17 cellular contexts compared by ENCODE assay signal in genomic region chr5:175471628-175472027, GRCh38. TPM values are rescaled to one million over a fixed set of nuclear protein-coding genes. Genes with fewer than 3 reads are reported as not detected.
DNase-seq lines count a peak whose midpoint lies in the region; ATAC-seq, FAIRE-seq and TF ChIP-seq lines count a peak whose summit lies in the region.
"Had no signal": no experiment of that assay in that cellular context is flagged by ENCODE, and none has a peak within 500 bp of the region (broad histone marks: within the 10 kb centered on the region; RNA-seq: fewer than 3 reads in every experiment).

No MANE protein-coding gene starts in this region.

- H3K4me1 Mint-ChIP-seq in CD8-positive, alpha-beta T cell (ENCODE audit: low read depth), result peaks cover 5% of the 10 kb centered on the region

- H2AFZ ChIP-seq in H1 (ENCODE audit: low read length), result no peak overlapping the region

- no peak overlapping the region; the same call in 1 of the 2 replicates for H2BK15ac ChIP-seq in H1 (ENCODE audit: low read length)

- no peaks in the 10 kb centered on the region for H3K27me3 Mint-ChIP-seq in CD8-positive, alpha-beta T cell (ENCODE audit: low read depth)

- no peaks in the 10 kb centered on the region for H3K9me3 ChIP-seq in CD8-positive, alpha-beta T cell (ENCODE audit: low read length)
- no peaks in the 10 kb centered on the region for H3K9me3 ChIP-seq in H1 (ENCODE audit: insufficient read depth in 2 of 2, low read depth in 1 of 2, low read length in 1 of 2)

- H3K36me3 Mint-ChIP-seq in CD8-positive, alpha-beta T cell, result no peaks in the 10 kb centered on the region
- H3K36me3 Mint-ChIP-seq: naive thymus-derived CD4-positive, alpha-beta T cell had no signal

- no peak overlapping the region for H3K4me3 ChIP-seq in CD8-positive, alpha-beta T cell (ENCODE audit: low read depth, low read length)
- no peak overlapping the region for H3K4me3 ChIP-seq in H1 (ENCODE audit: extremely low read depth in 1 of 4, insufficient read depth in 2 of 4, low read depth in 3 of 4, low read length in 4 of 4)

- ATAC-seq in CD8-positive, alpha-beta T cell, result peak; percentile 59
- ATAC-seq in GM18511 (IDR thresholded peaks at IDR 0.05; ENCODE audit: unreplicated experiment) (peak; percentile 55), GM18502 (IDR thresholded peaks at IDR 0.05; ENCODE audit: poor library complexity, unreplicated experiment) (no peak)
- ATAC-seq: left ventricle myocardium superior; naive thymus-derived CD4-positive, alpha-beta T cell had no signal

- peak in 1 of 7 experiments; percentile 31 for DNase-seq in CD8-positive, alpha-beta T cell
- peak; percentile 33 for DNase-seq in SK-N-DZ (ENCODE audit: low spot score)
- no peak for DNase-seq in H1 (ENCODE audit: low read depth in 1 of 2, low spot score in 2 of 2)
- no peak for DNase-seq in NCI-H2029 (lab: John Stamatoyannopoulos, UW)
- no peak for DNase-seq in germinal center (ENCODE audit: low spot score)
- no peak for DNase-seq in activated CD4-positive, CD25-positive, alpha-beta regulatory T cell treated with anti-CD3 and anti-CD28 coated beads, Interleukin-2, amount 50 U/mL, for 72 hours
- DNase-seq: C1 segment of cervical spinal cord, DMS79, GOT3, Kasumi-1, left ventricle myocardium superior, NCI-H1694 treated with DMSO at 0.1 percent for 48 hours, T-helper 9 cell had no signal

- POLR2A ChIA-PET in CD8-positive, alpha-beta T cell (lab: Charles Lee), result no interaction called here
- POLR2A ChIA-PET in H1 (lab: Charles Lee; ENCODE audit: partially characterized antibody), result no interaction called here

- H3K9me3 Mint-ChIP-seq in CD8-positive, alpha-beta T cell, result no peaks in the 10 kb centered on the region
- H3K9me3 Mint-ChIP-seq: naive thymus-derived CD4-positive, alpha-beta T cell had no signal

- no peak overlapping the region for H2AK5ac ChIP-seq in H1 (ENCODE audit: low read depth, low read length)

- no peak overlapping the region for H3K56ac ChIP-seq in H1 (replicated peaks; ENCODE audit: insufficient read length, low read depth, low read length)

- H3K14ac ChIP-seq in H1 (ENCODE audit: insufficient read length), result no peak overlapping the region

- no peaks in the 10 kb centered on the region for H3K23me2 ChIP-seq in H1 (ENCODE audit: low read depth, low read length)

- H3K9ac ChIP-seq in H1 (replicated peaks in 1 of 4; ENCODE audit: extremely low read depth in 1 of 4, low read depth in 3 of 4, low read length in 3 of 4), result no peak overlapping the region

- intact Hi-C loops in CD8-positive, alpha-beta T cell (cut with DNase I, micrococcal nuclease), result no loop called here

- no peak overlapping the region for H3K27ac Mint-ChIP-seq in CD8-positive, alpha-beta T cell

- H2BK12ac ChIP-seq in H1 (ENCODE audit: low read depth, low read length), result no peak overlapping the region

- H2BK120ac ChIP-seq in H1 (replicated peaks; ENCODE audit: low read depth, low read length), result no peak overlapping the region

- no peak for TF ChIP-seq CTCF in CD8-positive, alpha-beta T cell (IDR thresholded peaks at IDR 0.05)
- TF ChIP-seq CTCF in H1 (IDR thresholded peaks at IDR 0.05; ENCODE audit: control extremely low read depth in 1 of 3, insufficient read depth in 1 of 3, low read depth in 1 of 3, low read length in 3 of 3), result no peak

- no peak overlapping the region for H3K4ac ChIP-seq in H1 (replicated peaks; ENCODE audit: insufficient read length, low read depth, low read length)

- TF ChIP-seq POLR2A in H1 (IDR thresholded peaks at IDR 0.05; ENCODE audit: control extremely low read depth in 1 of 2, low read depth in 2 of 2, low read length in 2 of 2), result no peak

- no peak overlapping the region for H3K23ac ChIP-seq in H1 (ENCODE audit: insufficient read length)

- no peak overlapping the region for H3K4me3 Mint-ChIP-seq in CD8-positive, alpha-beta T cell
- H3K4me3 Mint-ChIP-seq: naive thymus-derived CD4-positive, alpha-beta T cell had no signal

- no peak for TF ChIP-seq EP300 in H1 (IDR thresholded peaks at IDR 0.05; ENCODE audit: borderline replicate concordance in 1 of 2, low read depth in 2 of 2, low read length in 2 of 2)

- H3K36me3 ChIP-seq in CD8-positive, alpha-beta T cell (ENCODE audit: insufficient read depth, low read length), result no peaks in the 10 kb centered on the region
- H3K36me3 ChIP-seq in H1 (ENCODE audit: control insufficient read depth in 2 of 4, insufficient read depth in 4 of 4, low read length in 3 of 4), result no peaks in the 10 kb centered on the region

- peak; percentile 55 for FAIRE-seq in H1 (lab: Jason Lieb, UNC)

- TF ChIP-seq RAD21 in H1 (IDR thresholded peaks at IDR 0.05 in 1 of 2, conservative IDR thresholded peaks at IDR 0.05 in 1 of 2; ENCODE audit: low read depth in 2 of 2, low read length in 2 of 2), result no peak

- 78% methylated on average over 6 of the region's 6 CpGs; no CpG with 5 or more reads in 1 of the 2 experiments for WGBS in H1 (ENCODE audit: extremely low coverage in 1 of 2, insufficient coverage in 1 of 2, insufficient read length in 1 of 2, insufficient replicate concordance in 2 of 2, low coverage in 1 of 2, low lambda C conversion rate in 2 of 2, missing lambda C conversion rate in 1 of 2), 2 experiments

- no peak overlapping the region for H4K91ac ChIP-seq in H1 (replicated peaks; ENCODE audit: insufficient read length, low read length)

- H4K5ac ChIP-seq in H1 (ENCODE audit: insufficient read length, low read depth, low read length), result no peak overlapping the region

- no peaks in the 10 kb centered on the region for H4K20me1 ChIP-seq in H1 (replicated peaks in 1 of 2; ENCODE audit: control insufficient read depth in 1 of 2, insufficient read depth in 2 of 2, low read length in 2 of 2)

- H4K8ac ChIP-seq in H1 (ENCODE audit: extremely low read depth, insufficient read depth, low read length), result no peak overlapping the region

- CTCF ChIA-PET in CD8-positive, alpha-beta T cell (lab: Charles Lee), result interaction anchor here (1.4 to 2.6 kb wide), 2 partner anchors 8 to 62 kb away, joined by 3 to 8 read pairs; no protein-coding TSS in a partner anchor
- CTCF ChIA-PET in H1 (lab: Charles Lee; ENCODE audit: partially characterized antibody), result interaction anchor here (1.3 kb wide), 1 partner anchor 62 kb away, joined by 3 read pairs; no protein-coding TSS in a partner anchor

- H2BK20ac ChIP-seq in H1 (ENCODE audit: low read length), result no peak overlapping the region

- no peak overlapping the region for H3K27ac ChIP-seq in CD8-positive, alpha-beta T cell (ENCODE audit: low read depth, low read length)
- no peak overlapping the region for H3K27ac ChIP-seq in H1 (ENCODE audit: low read depth, low read length)

- no peak overlapping the region for H2BK5ac ChIP-seq in H1 (ENCODE audit: low read depth, low read length)

- no peaks in the 10 kb centered on the region for H3K79me1 ChIP-seq in H1 (ENCODE audit: low read depth, low read length)

- no peak overlapping the region for H3K18ac ChIP-seq in H1 (ENCODE audit: extremely low read depth, low read length)

- H3K79me2 ChIP-seq in H1 (ENCODE audit: control insufficient read depth in 1 of 2, insufficient read depth in 2 of 2, low read length in 2 of 2), result no peaks in the 10 kb centered on the region

- H3K27me3 ChIP-seq in CD8-positive, alpha-beta T cell (ENCODE audit: insufficient read depth, low read length), result no peaks in the 10 kb centered on the region
- H3K27me3 ChIP-seq in H1 (replicated peaks in 1 of 4; ENCODE audit: control insufficient read depth in 3 of 4, extremely low read depth in 1 of 4, insufficient read depth in 3 of 4, low read length in 3 of 4), result no peaks in the 10 kb centered on the region

- H3K4me2 ChIP-seq in H1 (ENCODE audit: insufficient read depth in 1 of 2, low read depth in 2 of 2, low read length in 2 of 2), result no peak overlapping the region

- no peaks in the 10 kb centered on the region for H3K4me1 ChIP-seq in CD8-positive, alpha-beta T cell (ENCODE audit: insufficient read depth, low read length)
- no peaks in the 10 kb centered on the region for H3K4me1 ChIP-seq in H1 (replicated peaks in 1 of 4; ENCODE audit: control insufficient read depth in 3 of 4, insufficient read depth in 4 of 4, low read length in 3 of 4)

TF ChIP-seq in H1, 55 proteins besides CTCF, POLR2A, EP300 and RAD21:
- TF ChIP-seq USF2 (IDR thresholded peaks at IDR 0.05; ENCODE audit: low read length) (peak; percentile 72), SP2 (IDR thresholded peaks at IDR 0.05; ENCODE audit: low read length) (no peak)

RNA-seq across cellular contexts. Expression of gene SFXN1, which starts 6.7 kb away (rescaled TPM):
- 100 to 1,000 TPM; 169 to 174 TPM for total RNA-seq in CD8-positive, alpha-beta T cell
- 70.8 and 79.7 TPM in 2 replicates for polyA plus RNA-seq in SK-N-DZ (2014; cell fraction: cytosol; rRNA removed)
- polyA plus RNA-seq in SK-N-DZ (2014; cell fraction: nucleus; rRNA removed), result 38.7 and 49.4 TPM in 2 replicates
- 94.1 and 97.6 TPM in 2 replicates for total RNA-seq in H1 (2021; fragmentation: NEBNext Ultra II Directional; extraction: Animal tissue kit (Norgen Biotek cat#: 25700))
- 54.5 and 72.7 TPM in 2 replicates for polyA plus RNA-seq in H1 (2011; rRNA removed)
- 81.1 TPM for polyA plus RNA-seq in H1 (2011; cell fraction: cytosol; rRNA removed)
- 67.1 TPM for polyA plus RNA-seq in H1 (2011; cell fraction: nucleus; rRNA removed)
- polyA plus RNA-seq in H1 (2012, experiment 1 of 2), result 77.2 to 112 TPM (median 101 TPM) in 4 replicates
- polyA plus RNA-seq in H1 (2012, experiment 2 of 2), result 39.1 TPM
- 30.9 TPM for polyA plus RNA-seq in H1 (2013, experiment 1 of 2)
- 32.6 TPM for polyA plus RNA-seq in H1 (2013, experiment 2 of 2)
- polyA minus RNA-seq in H1 (2011; rRNA and poly(A)+ RNA removed), result 249 and 320 TPM in 2 replicates
- 55.5 TPM for polyA minus RNA-seq in H1 (2011; cell fraction: cytosol; rRNA and poly(A)+ RNA removed)
- 81.9 TPM for polyA minus RNA-seq in H1 (2011; cell fraction: nucleus; rRNA and poly(A)+ RNA removed)

RNA-seq across cellular contexts. Expression of gene DRD1, which starts 27.6 kb away (rescaled TPM):
- total RNA-seq in CD8-positive, alpha-beta T cell, result not detected
- polyA plus RNA-seq in SK-N-DZ (2014; cell fraction: cytosol; rRNA removed), result not detected in 2 replicates
- not detected in 2 replicates for polyA plus RNA-seq in SK-N-DZ (2014; cell fraction: nucleus; rRNA removed)
- total RNA-seq in H1 (2021; fragmentation: NEBNext Ultra II Directional; extraction: Animal tissue kit (Norgen Biotek cat#: 25700)), result 0.08 and 0.19 TPM in 2 replicates
- polyA plus RNA-seq in H1 (2011; rRNA removed), result 0.03 and 0.05 TPM in 2 replicates
- 0.06 TPM for polyA plus RNA-seq in H1 (2011; cell fraction: cytosol; rRNA removed)
- 0.10 TPM for polyA plus RNA-seq in H1 (2011; cell fraction: nucleus; rRNA removed)
- 0.05 to 0.09 TPM (median 0.07 TPM) in 4 replicates for polyA plus RNA-seq in H1 (2012, experiment 1 of 2)
- not detected for polyA plus RNA-seq in H1 (2012, experiment 2 of 2)
- polyA plus RNA-seq in H1 (2013, experiment 1 of 2), result 0.06 TPM
- 0.06 TPM for polyA plus RNA-seq in H1 (2013, experiment 2 of 2)
- polyA minus RNA-seq in H1 (2011; rRNA and poly(A)+ RNA removed), result 0.13 and 0.15 TPM in 2 replicates
- polyA minus RNA-seq in H1 (2011; cell fraction: cytosol; rRNA and poly(A)+ RNA removed), result not detected
- polyA minus RNA-seq in H1 (2011; cell fraction: nucleus; rRNA and poly(A)+ RNA removed), result 0.20 TPM
- total RNA-seq: dermis microvascular lymphatic vessel endothelial cell; left ventricle myocardium superior; naive thymus-derived CD4-positive, alpha-beta T cell had no signal
- polyA plus RNA-seq: naive thymus-derived CD4-positive, alpha-beta T cell had no signal
